In genomic region chr10:12041766-12042408, GRCh38 we compare ENCODE assay signal across 8 cellular contexts. TPM values are rescaled to one million over a fixed set of nuclear protein-coding genes. Genes with fewer than 3 reads are reported as not detected.
DNase-seq lines count a peak whose midpoint lies in the region; ATAC-seq and TF ChIP-seq lines count a peak whose summit lies in the region.

No MANE protein-coding gene starts in this region.

- intact Hi-C loops in HCT116 (cut with micrococcal nuclease): loop anchor here (2.0 kb wide), 1 partner anchor 27 kb away; the partner anchor contains the start of gene DHTKD1

- no peak for TF ChIP-seq RAD21 in HCT116 (IDR thresholded peaks at IDR 0.05; ENCODE audit: low read depth)

- peak overlapping the region; percentile 100 for H3K9ac ChIP-seq in HCT116 (ENCODE audit: low read length)
- H3K9ac ChIP-seq in SU-DHL-6 (ENCODE audit: low read length): peak overlapping the region; percentile 99
- H3K9ac ChIP-seq in mesendoderm (ENCODE audit: low read length): peak overlapping the region; percentile 95

- POLR2A ChIA-PET in HCT116 (lab: Charles Lee): interaction anchor here (1.4 kb wide), 2 partner anchors 31 to 38 kb away, joined by 3 read pairs; no protein-coding TSS in a partner anchor

- peaks cover 22% of the 10 kb centered on the region for H3F3A ChIP-seq in SU-DHL-6 (ENCODE audit: insufficient read depth)

- peak overlapping the region; percentile 82 for H3K4ac ChIP-seq in mesendoderm (ENCODE audit: low read depth, low read length)

- TF ChIP-seq CTCF in HCT116 (IDR thresholded peaks at IDR 0.05 in 2 of 3, conservative IDR thresholded peaks at IDR 0.05 in 1 of 3; ENCODE audit: borderline replicate concordance in 1 of 3, insufficient read depth in 1 of 3, low read depth in 2 of 3, low read length in 2 of 3) (no peak), SU-DHL-6 (IDR thresholded peaks at IDR 0.05; ENCODE audit: insufficient read depth, low read length, poor library complexity, severe bottlenecking) (no peak)

- peaks cover 5% of the 10 kb centered on the region; the same call in 1 of the 2 replicates for H4K20me1 ChIP-seq in HCT116 (ENCODE audit: insufficient read depth)
- H4K20me1 ChIP-seq in SU-DHL-6 (ENCODE audit: low read depth, low read length): no peaks in the 10 kb centered on the region

- H3K79me2 ChIP-seq in HCT116 (ENCODE audit: insufficient read depth, low read length) (peaks cover 56% of the 10 kb centered on the region), SU-DHL-6 (ENCODE audit: insufficient read depth, low read length) (peaks cover 57% of the 10 kb centered on the region), mesendoderm (ENCODE audit: control insufficient read depth, insufficient read depth, low read length) (peaks cover 33% of the 10 kb centered on the region)

- no peak overlapping the region for H2BK15ac ChIP-seq in mesendoderm (replicated peaks; ENCODE audit: low read depth)

- ATAC-seq in HCT116: no peak; the same call in 1 of the 2 replicates
- peak; percentile 11 for ATAC-seq in stimulated activated naive CD8-positive, alpha-beta T cell treated with anti-CD3 and anti-CD28 coated beads, Interleukin-15, Interleukin-2, amounts not matched to agents 100 U/mL and 50 U/mL, for 24 hours

- no peak overlapping the region for H4K8ac ChIP-seq in mesendoderm (ENCODE audit: low read depth, low read length)

- H3K36me3 ChIP-seq in HCT116 (ENCODE audit: control insufficient read depth in 1 of 2, insufficient read depth in 2 of 2, low read length in 2 of 2) (no peaks in the 10 kb centered on the region), SU-DHL-6 (ENCODE audit: low read length) (no peaks in the 10 kb centered on the region), mesendoderm (ENCODE audit: control insufficient read depth, insufficient read depth, low read length) (no peaks in the 10 kb centered on the region)

- H3K23ac ChIP-seq in mesendoderm (ENCODE audit: low read length): peak overlapping the region; percentile 72

- no peak overlapping the region for H4K5ac ChIP-seq in mesendoderm (ENCODE audit: low read length)

- H3K9me2 ChIP-seq in HCT116 (ENCODE audit: insufficient read depth): no peaks in the 10 kb centered on the region
- no peaks in the 10 kb centered on the region for H3K9me2 ChIP-seq in SU-DHL-6 (replicated peaks; ENCODE audit: insufficient read depth, low read length)

- RAD21 ChIA-PET in HCT116 (lab: Charles Lee; ENCODE audit: low non-redundant PET in 1 of 2, low total read pairs in 2 of 2, uncharacterized antibody in 2 of 2, unreplicated experiment in 2 of 2): no interaction called here

- no peak overlapping the region for H2BK120ac ChIP-seq in mesendoderm (ENCODE audit: low read depth, low read length)

- H3K79me1 ChIP-seq in mesendoderm (ENCODE audit: low read length): no peaks in the 10 kb centered on the region

- peak overlapping the region; percentile 87 for H3K4me2 ChIP-seq in HCT116 (ENCODE audit: low read length)
- peak overlapping the region; percentile 78 for H3K4me2 ChIP-seq in SU-DHL-6 (ENCODE audit: low read depth, low read length, poor library complexity, severe bottlenecking)
- peak overlapping the region; percentile 79 for H3K4me2 ChIP-seq in mesendoderm (ENCODE audit: low read length)

- H3K18ac ChIP-seq in mesendoderm (ENCODE audit: low read length): peak overlapping the region; percentile 75

- peak overlapping the region; percentile 98 for H3K27ac ChIP-seq in HCT116 (ENCODE audit: low read depth, low read length)
- H3K27ac ChIP-seq in SU-DHL-6 (ENCODE audit: low read depth, low read length): peak overlapping the region; percentile 87
- H3K27ac ChIP-seq in cingulate gyrus (ENCODE audit: low read depth, low read length): peak overlapping the region; percentile 100
- H3K27ac ChIP-seq in mesendoderm (ENCODE audit: low read depth, low read length): peak overlapping the region; percentile 84

- peak; percentile 24 for DNase-seq in D341Med (ENCODE audit: low spot score)
- no peak for DNase-seq in HCT116 (ENCODE audit: low read depth, low spot score)
- DNase-seq in mesendoderm: peak; percentile 60
- peak; percentile 44 for DNase-seq in stimulated activated naive CD8-positive, alpha-beta T cell treated with anti-CD3 and anti-CD28 coated beads, Interleukin-15, Interleukin-2, amounts not matched to agents 100 U/mL and 50 U/mL, for 24 hours
- DNase-seq in SHP77 treated with DMSO at 0.1 percent for 48 hours (lab: John Stamatoyannopoulos, UW): no peak
- DNase-seq in cortex of kidney (lab: John Stamatoyannopoulos, UW): no peak

- H3K56ac ChIP-seq in mesendoderm (ENCODE audit: low read length): peak overlapping the region; percentile 98

- H3K4me3 ChIP-seq in HCT116 (replicated peaks in 1 of 2; ENCODE audit: low read depth in 1 of 2, low read length in 2 of 2): peak overlapping the region; percentile 97
- peak overlapping the region; percentile 88 for H3K4me3 ChIP-seq in SU-DHL-6 (ENCODE audit: insufficient read depth, low read length, poor library complexity, severe bottlenecking)
- H3K4me3 ChIP-seq in mesendoderm (ENCODE audit: low read length): peak overlapping the region; percentile 88

- TF ChIP-seq POLR2A in HCT116 (IDR thresholded peaks at IDR 0.05; ENCODE audit: borderline replicate concordance, extremely low read depth, insufficient read depth, insufficient read length): no peak

- H2AFZ ChIP-seq in HCT116 (ENCODE audit: low read depth, low read length, poor library complexity, severe bottlenecking): no peak overlapping the region
- H2AFZ ChIP-seq in SU-DHL-6 (ENCODE audit: low read depth, low read length, severe bottlenecking): peak overlapping the region; percentile 25

- no TSS peak for BruUV-seq in HCT116 (replicated peaks; lab: Mats Ljungman, UMichigan)

- WGBS in mesendoderm (ENCODE audit: extremely low coverage, insufficient coverage, low lambda C conversion rate): no CpG with 5 or more reads among the region's 26 CpGs

- H3K27me3 ChIP-seq in HCT116 (ENCODE audit: insufficient read depth, low read length) (no peaks in the 10 kb centered on the region), SU-DHL-6 (ENCODE audit: low read length) (no peaks in the 10 kb centered on the region), mesendoderm (ENCODE audit: insufficient read depth, low read length, poor library complexity) (no peaks in the 10 kb centered on the region)

- H3K9me3 ChIP-seq in HCT116 (ENCODE audit: control insufficient read depth in 1 of 2, insufficient read depth in 1 of 2, low read depth in 1 of 2, low read length in 2 of 2): no peaks in the 10 kb centered on the region
- no peaks in the 10 kb centered on the region for H3K9me3 ChIP-seq in SU-DHL-6 (ENCODE audit: insufficient read depth, low read length)

- CTCF ChIA-PET in HCT116 (lab: Charles Lee): interaction anchor here (1.4 kb wide), 1 partner anchor 13 kb away, joined by 4 read pairs; no protein-coding TSS in a partner anchor

- peak overlapping the region; percentile 51 for H2BK5ac ChIP-seq in mesendoderm (ENCODE audit: low read length)

- no peak overlapping the region for H2AK5ac ChIP-seq in mesendoderm (ENCODE audit: low read length)

- peaks cover 10 to 27% of the 10 kb centered on the region in 2 experiments; a peak in 3 of 4 replicates for H3K4me1 ChIP-seq in HCT116 (ENCODE audit: control insufficient read depth in 1 of 2, insufficient read depth in 2 of 2, low read length in 2 of 2)
- H3K4me1 ChIP-seq in mesendoderm (ENCODE audit: control insufficient read depth, low read depth, low read length): no peaks in the 10 kb centered on the region

TF ChIP-seq in HCT116, 20 proteins besides CTCF, POLR2A, EP300 and RAD21:
- no peak for TF ChIP-seq EZH2 (IDR thresholded peaks at IDR 0.05)
- no peak for TF ChIP-seq EZH2phosphoT487 (IDR thresholded peaks at IDR 0.05; ENCODE audit: borderline replicate concordance)
- no peak for TF ChIP-seq TCF7L2 (IDR thresholded peaks at IDR 0.05; ENCODE audit: borderline replicate concordance, extremely low read depth, insufficient read depth, insufficient read length)
- TF ChIP-seq JUND (IDR thresholded peaks at IDR 0.05): no peak
- no peak for TF ChIP-seq FOSL1 (IDR thresholded peaks at IDR 0.05; ENCODE audit: low read depth)
- TF ChIP-seq ELF1 (IDR thresholded peaks at IDR 0.05; ENCODE audit: borderline replicate concordance, low read depth): no peak
- TF ChIP-seq MAX (IDR thresholded peaks at IDR 0.05): no peak

RNA-seq across cellular contexts. Expression of gene UPF2, which starts 0.7 kb away (rescaled TPM):
- 27.3 TPM for total RNA-seq in HCT116 (2021; ENCODE audit: unreplicated experiment)
- 9.7 and 12.2 TPM in 2 replicates for polyA plus RNA-seq in HCT116 (2012)
- 35.0 TPM for polyA plus RNA-seq in mesendoderm (2013, experiment 1 of 2)
- polyA plus RNA-seq in mesendoderm (2013, experiment 2 of 2): 35.6 TPM

RNA-seq across cellular contexts. Expression of gene DHTKD1, which starts 26.9 kb away (rescaled TPM):
- total RNA-seq in HCT116 (2021; ENCODE audit: unreplicated experiment): 20.6 TPM
- 10.2 and 11.0 TPM in 2 replicates for polyA plus RNA-seq in HCT116 (2012)
- polyA plus RNA-seq in mesendoderm (2013, experiment 1 of 2): 13.2 TPM
- 12.9 TPM for polyA plus RNA-seq in mesendoderm (2013, experiment 2 of 2)

Comparison
In these comparisons a context has a peak if more than half of its experiments do, and no peak if none do; other contexts are left out.
1. DNase-seq: peak in D341Med (single experiment), mesendoderm (single experiment) and stimulated activated naive CD8-positive, alpha-beta T cell treated with anti-CD3 and anti-CD28 coated beads, Interleukin-15, Interleukin-2, amounts not matched to agents 100 U/mL and 50 U/mL, for 24 hours (single experiment); none in HCT116 (single experiment), SHP77 treated with DMSO at 0.1 percent for 48 hours (single experiment) and cortex of kidney (single experiment).
2. Peak in every context shown above with its lines, with median percentiles within 50 percentile points of each other: H3K27ac ChIP-seq, H3K4me2 ChIP-seq, H3K4me3 ChIP-seq and H3K9ac ChIP-seq.